21 cellular contexts compared by ENCODE assay signal in genomic region chr2:7456762-7457161, GRCh38.
"Had no signal": no experiment of that assay in that cellular context is flagged by ENCODE, and none has a peak within 500 bp of the region (broad histone marks: within the 10 kb centered on the region; RNA-seq: fewer than 3 reads in every experiment).

No MANE protein-coding gene starts in this region.

- DNase-seq: activated B cell treated with CpG ODN at 0.5 μM for 24 hours; activated CD4-positive, alpha-beta memory T cell treated with anti-CD3 and anti-CD28 coated beads for 36 hours; activated CD4-positive, alpha-beta T cell treated with anti-CD3 and anti-CD28 coated beads for 4 hours; activated naive CD4-positive, alpha-beta T cell; activated T-cell treated with anti-CD3 and anti-CD28 coated beads for 4 hours; cerebellar nuclear complex; cortex of kidney; gastrocnemius medialis; head of caudate nucleus; left cardiac atrium; ovary; psoas muscle; stimulated activated CD4-positive, alpha-beta T cell treated with anti-CD3 and anti-CD28 coated beads, Interleukin-4, amount 100 ng/mL, for 4 hours; T-cell; tibial artery had no signal

- ATAC-seq: gastrocnemius medialis; psoas muscle; sciatic nerve; SK-N-SH treated with all-trans-retinoic acid at 6 μM for 48 hours; stimulated activated memory B cell treated with anti-CD40 and anti-IgM and Interleukin-4, amounts not matched to agents 10 μg/mL and 1 μg/mL and 100 μg/mL, for 72 hours; T-cell had no signal

- H3K9me3 ChIP-seq: ascending aorta, gastrocnemius medialis, ovary, psoas muscle, tibial artery had no signal

- H3K4me1 ChIP-seq: ascending aorta, gastrocnemius medialis, psoas muscle, tibial artery had no signal

- H3K4me2 ChIP-seq: smooth muscle cell had no signal

- H3K36me3 ChIP-seq: ascending aorta, gastrocnemius medialis, ovary, tibial artery had no signal

- H3K27ac ChIP-seq: ascending aorta, gastrocnemius medialis, ovary, psoas muscle, tibial artery had no signal

- H3K27me3 ChIP-seq: ascending aorta, gastrocnemius medialis, ovary had no signal

- H3K4me3 ChIP-seq: ascending aorta, gastrocnemius medialis, lung, ovary, psoas muscle, smooth muscle cell, tibial artery had no signal
